1 cellular context compared by ENCODE assay signal in genomic region chr6:116405147-116405546, GRCh38.
A peak's percentile ranks its signal among the peaks of the same experiment; 100 is the strongest.
TF ChIP-seq lines count a peak whose summit lies in the region.

No MANE protein-coding gene starts in this region.

TF ChIP-seq in H1, 55 proteins besides CTCF, POLR2A, EP300 and RAD21:
- TF ChIP-seq YY1 (IDR thresholded peaks at IDR 0.05; ENCODE audit: low read depth, low read length) (0 out of 2 replicates have a peak, but pooled peaks have one; percentile 15), EZH2 (IDR thresholded peaks at IDR 0.05; ENCODE audit: low read depth, low read length, severe bottlenecking) (no peak)
TF ChIP-seq in H1: peak in this region for 1.
